1 cellular context compared by ENCODE assay signal in genomic region chr20:36499211-36499610, GRCh38.
TF ChIP-seq lines count a peak whose summit lies in the region.

No MANE protein-coding gene starts in this region.

TF ChIP-seq in IMR-90, 13 proteins besides CTCF, POLR2A, EP300 and RAD21:
- TF ChIP-seq CHD1 (IDR thresholded peaks at IDR 0.05; ENCODE audit: low read depth, low read length) = no peak
- TF ChIP-seq MAZ (IDR thresholded peaks at IDR 0.05; ENCODE audit: borderline replicate concordance, low read depth, low read length) = no peak
- TF ChIP-seq ELK1 (IDR thresholded peaks at IDR 0.05; ENCODE audit: borderline replicate concordance, low read depth, low read length) = no peak
- TF ChIP-seq RFX5 (IDR thresholded peaks at IDR 0.05; ENCODE audit: low read depth, low read length) = no peak
- no peak for TF ChIP-seq SMC3 (IDR thresholded peaks at IDR 0.05; ENCODE audit: low read depth, low read length)
- no peak for TF ChIP-seq MXI1 (IDR thresholded peaks at IDR 0.05; ENCODE audit: borderline replicate concordance, low read depth, low read length)
- no peak for TF ChIP-seq CEBPB (IDR thresholded peaks at IDR 0.05; ENCODE audit: low read depth, low read length)
- TF ChIP-seq BHLHE40 (IDR thresholded peaks at IDR 0.05; ENCODE audit: low read depth, low read length) = no peak
- no peak for TF ChIP-seq MAFK (IDR thresholded peaks at IDR 0.05; ENCODE audit: low read depth, low read length)
- no peak for TF ChIP-seq NFE2L2 (IDR thresholded peaks at IDR 0.05; ENCODE audit: low read depth, low read length)
- TF ChIP-seq RCOR1 (IDR thresholded peaks at IDR 0.05; ENCODE audit: insufficient replicate concordance, low read length) = no peak
- TF ChIP-seq, protein P1, sequence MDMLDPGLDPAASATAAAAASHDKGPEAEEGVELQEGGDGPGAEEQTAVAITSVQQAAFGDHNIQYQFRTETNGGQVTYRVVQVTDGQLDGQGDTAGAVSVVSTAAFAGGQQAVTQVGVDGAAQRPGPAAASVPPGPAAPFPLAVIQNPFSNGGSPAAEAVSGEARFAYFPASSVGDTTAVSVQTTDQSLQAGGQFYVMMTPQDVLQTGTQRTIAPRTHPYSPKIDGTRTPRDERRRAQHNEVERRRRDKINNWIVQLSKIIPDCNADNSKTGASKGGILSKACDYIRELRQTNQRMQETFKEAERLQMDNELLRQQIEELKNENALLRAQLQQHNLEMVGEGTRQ (IDR thresholded peaks at IDR 0.05; ENCODE audit: low read depth, low read length) = no peak
- TF ChIP-seq FOS (IDR thresholded peaks at IDR 0.05; ENCODE audit: low read depth, low read length) = no peak
TF ChIP-seq in IMR-90: peak in this region for 0.
